1 cellular context compared by ENCODE assay signal in genomic region chr13:113565526-113566226, GRCh38.
TF ChIP-seq lines count a peak whose summit lies in the region.

No MANE protein-coding gene starts in this region.

TF ChIP-seq in HepG2, 621 proteins besides CTCF, POLR2A, EP300 and RAD21:
- TF ChIP-seq TOE1 (CRISPR knock-in tag; IDR thresholded peaks at IDR 0.05), result no peak
- 0 out of 2 replicates have a peak, but pooled peaks have one; percentile 18 for TF ChIP-seq MAX (IDR thresholded peaks at IDR 0.05)
- TF ChIP-seq ZNF687 (CRISPR knock-in tag; IDR thresholded peaks at IDR 0.05), result peak; percentile 64
